13 cellular contexts compared by ENCODE assay signal in the genomic region with DNA sequence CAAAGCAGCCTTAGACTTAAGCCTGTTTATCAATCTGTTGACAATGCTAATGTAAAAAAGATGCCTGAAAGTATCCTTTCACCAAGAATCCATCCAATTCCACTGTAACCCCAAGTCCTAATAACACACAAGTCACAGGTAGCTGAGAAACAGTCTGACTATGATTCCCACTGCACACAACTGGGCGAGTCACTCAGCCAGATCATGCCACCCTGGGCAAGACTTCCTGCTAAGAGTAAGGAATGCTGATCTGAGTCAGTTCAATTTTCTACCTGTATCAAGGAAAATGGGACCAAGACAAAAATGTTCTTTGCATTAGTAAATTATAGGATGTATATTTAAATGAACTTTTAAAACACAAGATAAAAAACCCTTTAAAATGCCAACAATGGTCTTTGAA. TPM values are rescaled to one million over a fixed set of nuclear protein-coding genes. Genes with fewer than 3 reads are reported as not detected.
DNase-seq lines count a peak whose midpoint lies in the region; ATAC-seq, FAIRE-seq and TF ChIP-seq lines count a peak whose summit lies in the region.
"Had no signal": no experiment of that assay in that cellular context is flagged by ENCODE, and none has a peak within 500 bp of the region (broad histone marks: within the 10 kb centered on the region; RNA-seq: fewer than 3 reads in every experiment).

No MANE protein-coding gene starts in this region.

- H3K27ac ChIP-seq in GM23338 (ENCODE audit: low read depth) (no peak overlapping the region), esophagus muscularis mucosa (replicated peaks in 1 of 4) (peak overlapping the region; percentile 78 to 81 (median 80)), osteoblast (ENCODE audit: low read depth, low read length) (peak overlapping the region; percentile 83), kidney (ENCODE audit: low read depth in 2 of 2, low read length in 2 of 2) (peak overlapping the region in 1 of 2 donors; percentile 65)

- peaks cover 48% of the 10 kb centered on the region for H3K4me1 Mint-ChIP-seq in GM23338
- H3K4me1 Mint-ChIP-seq in immature natural killer cell = peaks cover 37 to 50% of the 10 kb centered on the region in 2 donors

- no peaks in the 10 kb centered on the region for H3K27me3 ChIP-seq in GM23338 (ENCODE audit: insufficient read depth)
- no peaks in the 10 kb centered on the region for H3K27me3 ChIP-seq in esophagus muscularis mucosa
- no peaks in the 10 kb centered on the region for H3K27me3 ChIP-seq in osteoblast (ENCODE audit: insufficient read depth, low read length)

- H3K36me3 Mint-ChIP-seq in GM23338 (ENCODE audit: low read depth) (no peaks in the 10 kb centered on the region), immature natural killer cell (peaks cover 0 to 6% (median 0%) of the 10 kb centered on the region in 3 donors)

- H3K4me3 Mint-ChIP-seq in GM23338 (no peak overlapping the region), immature natural killer cell (no peak overlapping the region)
- H3K4me3 Mint-ChIP-seq: activated naive CD8-positive, alpha-beta T cell treated with anti-CD3 and anti-CD28 coated beads, Interleukin-2, amount 50 U/mL, for 24 hours; CD4-positive, alpha-beta T cell had no signal

- no peaks in the 10 kb centered on the region for H3K9me2 ChIP-seq in GM23338 (ENCODE audit: insufficient read depth)

- DNase-seq in GM23338 (ENCODE audit: low spot score) = no peak
- peak; percentile 2 for DNase-seq in NCI-H69 (lab: John Stamatoyannopoulos, UW)
- DNase-seq in esophagus muscularis mucosa (ENCODE audit: extremely low spot score) = peak; percentile 10
- no peak for DNase-seq in osteoblast (ENCODE audit: insufficient read length, low spot score, missing footprints)
- DNase-seq in kidney = no peak
- DNase-seq in activated T-cell treated with anti-CD3 and anti-CD28 coated beads, Interleukin-2, amount 50 U/mL, for 1 hour = no peak
- DNase-seq in NCI-H446 treated with DMSO at 0.1 percent for 48 hours (lab: John Stamatoyannopoulos, UW) = no peak
- DNase-seq in immature natural killer cell = no peak
- DNase-seq: activated naive CD8-positive, alpha-beta T cell treated with anti-CD3 and anti-CD28 coated beads, Interleukin-2, amount 50 U/mL, for 24 hours; CD4-positive, alpha-beta T cell; NCI-H1092 treated with DMSO at 0.1 percent for 48 hours; SIG-M5 had no signal

- intact Hi-C loops in esophagus muscularis mucosa (cut with DNase I) = no loop called here
- intact Hi-C loops in kidney (cut with DNase I) = no loop called here

- H3K36me3 ChIP-seq in GM23338 (ENCODE audit: insufficient read depth) (peaks cover 9% of the 10 kb centered on the region; the same call in 1 of the 2 replicates), esophagus muscularis mucosa (no peaks in the 10 kb centered on the region), osteoblast (ENCODE audit: insufficient read depth, low read length) (no peaks in the 10 kb centered on the region), kidney (ENCODE audit: control insufficient read depth in 1 of 2, insufficient read depth in 2 of 2, low read length in 2 of 2) (no peaks in the 10 kb centered on the region)

- ATAC-seq in GM23338 = no peak
- ATAC-seq: activated naive CD8-positive, alpha-beta T cell treated with anti-CD3 and anti-CD28 coated beads, Interleukin-2, amount 50 U/mL, for 24 hours had no signal

- no peak for TF ChIP-seq EP300 in esophagus muscularis mucosa (IDR thresholded peaks at IDR 0.05)

- H3K9me3 Mint-ChIP-seq in GM23338 (no peaks in the 10 kb centered on the region), immature natural killer cell (no peaks in the 10 kb centered on the region)
- H3K9me3 Mint-ChIP-seq: activated naive CD8-positive, alpha-beta T cell treated with anti-CD3 and anti-CD28 coated beads, Interleukin-2, amount 50 U/mL, for 24 hours; CD4-positive, alpha-beta T cell had no signal

- H2AFZ ChIP-seq in GM23338 (no peak overlapping the region), osteoblast (ENCODE audit: low read length) (no peak overlapping the region)

- WGBS in esophagus muscularis mucosa = 60% methylated on average over 1 of the region's 1 CpG

- H3K9ac ChIP-seq in kidney (ENCODE audit: low read length in 2 of 2) = no peak overlapping the region

- H3K79me2 ChIP-seq in GM23338 (replicated peaks; ENCODE audit: insufficient read depth) = peaks cover 100% of the 10 kb centered on the region
- H3K79me2 ChIP-seq in osteoblast (ENCODE audit: insufficient read depth, low read length) = peaks cover 100% of the 10 kb centered on the region

- TF ChIP-seq CTCF in GM23338 (conservative IDR thresholded peaks at IDR 0.05; ENCODE audit: low read depth in 2 of 2) = no peak
- TF ChIP-seq CTCF in esophagus muscularis mucosa (IDR thresholded peaks at IDR 0.05) = no peak
- TF ChIP-seq CTCF in osteoblast (IDR thresholded peaks at IDR 0.05; ENCODE audit: extremely low read depth, low read depth, low read length) = no peak
- TF ChIP-seq CTCF in kidney (IDR thresholded peaks at IDR 0.05; ENCODE audit: borderline replicate concordance, extremely low read depth, insufficient read depth) = no peak

- peaks cover 84% of the 10 kb centered on the region for H4K20me1 ChIP-seq in GM23338 (replicated peaks; ENCODE audit: insufficient read depth)
- H4K20me1 ChIP-seq in osteoblast (ENCODE audit: insufficient read depth, low read length) = peaks cover 77% of the 10 kb centered on the region

- H3K27me3 Mint-ChIP-seq in GM23338 (ENCODE audit: insufficient read depth, low read depth, poor library complexity) (peaks cover 2% of the 10 kb centered on the region), immature natural killer cell (ENCODE audit: low read depth in 3 of 3) (no peaks in the 10 kb centered on the region)
- H3K27me3 Mint-ChIP-seq: activated naive CD8-positive, alpha-beta T cell treated with anti-CD3 and anti-CD28 coated beads, Interleukin-2, amount 50 U/mL, for 24 hours; CD4-positive, alpha-beta T cell had no signal

- H3K9me3 ChIP-seq in esophagus muscularis mucosa (no peaks in the 10 kb centered on the region), osteoblast (ENCODE audit: low read depth, low read length) (no peaks in the 10 kb centered on the region), kidney (ENCODE audit: control insufficient read depth in 1 of 2, low read length in 2 of 2) (no peaks in the 10 kb centered on the region)

- no peak for FAIRE-seq in kidney (lab: Jason Lieb, UNC)

- H3K27ac Mint-ChIP-seq in GM23338 (0 out of 2 replicates have a peak overlapping the region, but pooled peaks have one; percentile 25), immature natural killer cell (peak overlapping the region in 1 of 6 donors; percentile 24)
- H3K27ac Mint-ChIP-seq: activated naive CD8-positive, alpha-beta T cell treated with anti-CD3 and anti-CD28 coated beads, Interleukin-2, amount 50 U/mL, for 24 hours; CD4-positive, alpha-beta T cell had no signal

- H3K4me1 ChIP-seq in GM23338 (ENCODE audit: insufficient read depth) = peaks cover 68% of the 10 kb centered on the region
- H3K4me1 ChIP-seq in esophagus muscularis mucosa = peaks cover 90 to 100% (median 99%) of the 10 kb centered on the region in 4 donors
- peaks cover 70% of the 10 kb centered on the region for H3K4me1 ChIP-seq in osteoblast (ENCODE audit: insufficient read depth, low read length)
- H3K4me1 ChIP-seq in kidney (ENCODE audit: control insufficient read depth in 1 of 2, insufficient read depth in 1 of 2, low read depth in 1 of 2, low read length in 2 of 2) = peaks cover 37 to 55% of the 10 kb centered on the region in 2 donors

- no peak for TF ChIP-seq POLR2A in esophagus muscularis mucosa (IDR thresholded peaks at IDR 0.05; ENCODE audit: low read depth)

- H3K4me3 ChIP-seq in GM23338 (no peak overlapping the region), esophagus muscularis mucosa (no peak overlapping the region), osteoblast (ENCODE audit: insufficient read depth, low read length) (no peak overlapping the region), kidney (ENCODE audit: low read length in 2 of 2) (no peak overlapping the region)
- H3K4me3 ChIP-seq: lung had no signal

- 0 out of 2 replicates have a peak, but pooled peaks cover 2% of the 10 kb centered on the region for H3F3A ChIP-seq in GM23338 (replicated peaks; ENCODE audit: low read depth)

- H3K4me2 ChIP-seq in GM23338 (no peak overlapping the region), osteoblast (ENCODE audit: insufficient read depth, low read length) (no peak overlapping the region)

RNA-seq across cellular contexts. Expression of a gene that starts 33.3 kb away (rescaled TPM):
- 113 and 121 TPM in 2 replicates for total RNA-seq in GM23338 (2014; rRNA removed; shearing (Covaris generic))
- 53.0 and 56.3 TPM in 2 replicates for polyA plus RNA-seq in GM23338 (2016; fragmentation: Nextera tagmentation; extraction: Ambion mirVana)
- total RNA-seq in esophagus muscularis mucosa = 100 to 1,000 TPM; 218 to 281 (median 246) TPM
- total RNA-seq in osteoblast = 116 and 130 TPM in 2 replicates
- total RNA-seq in kidney = 130 TPM
- polyA plus RNA-seq in kidney (ENCODE audit: insufficient read depth, low read depth, low replicate concordance) = 100 TPM
- 10 to 100 TPM; 30.3 to 58.7 (median 41.6) TPM for polyA plus RNA-seq in immature natural killer cell

Comparison
In these comparisons a context has a peak if more than half of its experiments do, and no peak if none do; other contexts are left out.
1. DNase-seq: peak in NCI-H69 (single experiment) and esophagus muscularis mucosa (single experiment); none in GM23338 (single experiment), osteoblast (single experiment), kidney (single experiment), activated T-cell treated with anti-CD3 and anti-CD28 coated beads, Interleukin-2, amount 50 U/mL, for 1 hour (single experiment), NCI-H446 treated with DMSO at 0.1 percent for 48 hours (single experiment) and immature natural killer cell (0 of 3).